Comparison of ENCODE assay signal across 14 cellular contexts in the genomic region with DNA sequence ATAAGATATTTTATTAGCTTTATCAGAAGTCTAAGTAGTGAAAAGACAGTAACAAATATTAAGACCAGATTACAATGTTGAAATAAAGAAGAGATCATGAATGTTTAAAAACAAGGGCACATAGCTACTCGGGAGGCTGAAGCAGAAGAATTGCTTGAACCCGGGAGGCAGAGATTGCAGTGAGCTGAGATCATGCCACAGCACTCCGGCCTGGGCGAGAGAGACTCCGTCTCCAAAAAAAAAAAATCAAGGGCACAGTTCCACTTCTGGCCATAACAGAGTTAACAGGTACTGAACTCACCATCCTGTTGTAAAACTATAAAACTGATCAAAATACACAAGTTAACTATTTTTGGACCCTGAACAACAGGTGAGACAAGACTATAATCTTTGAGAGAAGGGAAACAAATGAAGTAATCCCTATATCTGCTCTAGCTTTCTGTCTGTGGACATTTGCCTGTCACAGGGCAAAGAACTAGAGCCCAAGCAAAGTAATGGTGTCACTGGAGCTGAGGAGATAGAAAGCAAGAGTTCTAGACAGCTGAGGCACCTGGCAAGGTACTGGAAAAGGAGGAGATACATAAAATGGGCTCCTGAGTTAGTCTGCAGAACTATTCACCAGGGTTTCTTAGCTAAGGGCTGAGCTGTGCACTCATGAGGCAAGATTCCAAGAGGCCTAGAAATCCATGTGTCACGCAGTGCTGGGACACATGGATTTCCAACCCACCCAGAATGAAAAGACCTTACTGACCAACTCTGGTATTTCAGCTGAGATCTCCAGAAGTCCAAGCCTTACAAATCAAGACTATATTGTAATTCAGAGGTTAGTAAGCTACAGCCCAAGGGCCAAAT. TPM values are rescaled to one million over a fixed set of nuclear protein-coding genes. Genes with fewer than 3 reads are reported as not detected.
A peak's percentile ranks its signal among the peaks of the same experiment; 100 is the strongest.
DNase-seq lines count a peak whose midpoint lies in the region; ATAC-seq and TF ChIP-seq lines count a peak whose summit lies in the region.
"Had no signal": no experiment of that assay in that cellular context is flagged by ENCODE, and none has a peak within 500 bp of the region (broad histone marks: within the 10 kb centered on the region; RNA-seq: fewer than 3 reads in every experiment).

No MANE protein-coding gene starts in this region.

- H3K4me3 Mint-ChIP-seq in activated naive CD8-positive, alpha-beta T cell treated with anti-CD3 and anti-CD28 coated beads, Interleukin-2, amount 50 U/mL, for 24 hours = no peak overlapping the region
- H3K4me3 Mint-ChIP-seq in immature natural killer cell = no peak overlapping the region
- H3K4me3 Mint-ChIP-seq: T-helper 2 cell treated with Interferon-gamma antibody and Interleukin-4, amounts not matched to agents 5 μg/mL and 100 μg/mL, for 36 hours had no signal

- no peak for TF ChIP-seq CTCF in sigmoid colon (IDR thresholded peaks at IDR 0.05)

- no peak for ATAC-seq in activated naive CD8-positive, alpha-beta T cell treated with anti-CD3 and anti-CD28 coated beads, Interleukin-2, amount 50 U/mL, for 24 hours
- no peak for ATAC-seq in GM18867 (IDR thresholded peaks at IDR 0.05; ENCODE audit: unreplicated experiment)
- no peak for ATAC-seq in GM21515 (IDR thresholded peaks at IDR 0.05; ENCODE audit: unreplicated experiment)

- WGBS in sigmoid colon, 2 donors = 15 to 65% methylated on average over 6 of the region's 6 CpGs

- peaks cover 0 to 26% (median 7%) of the 10 kb centered on the region in 4 donors for H3K4me1 ChIP-seq in sigmoid colon
- H3K4me1 ChIP-seq: parathyroid adenoma, testis had no signal

- intact Hi-C loops in sigmoid colon (cut with DNase I) = no loop called here

- H3K9me3 ChIP-seq in sigmoid colon = no peaks in the 10 kb centered on the region
- H3K9me3 ChIP-seq: testis had no signal

- no peak for TF ChIP-seq POLR2A in sigmoid colon (IDR thresholded peaks at IDR 0.05)

- H3K27me3 Mint-ChIP-seq in activated naive CD8-positive, alpha-beta T cell treated with anti-CD3 and anti-CD28 coated beads, Interleukin-2, amount 50 U/mL, for 24 hours = no peaks in the 10 kb centered on the region
- H3K27me3 Mint-ChIP-seq in immature natural killer cell (ENCODE audit: low read depth in 3 of 3) = peaks cover 0 to 1% (median 0%) of the 10 kb centered on the region in 3 donors

- no peaks in the 10 kb centered on the region for H3K27me3 ChIP-seq in sigmoid colon
- H3K27me3 ChIP-seq: testis had no signal

- H3K4me3 ChIP-seq in sigmoid colon = no peak overlapping the region
- H3K4me3 ChIP-seq: testis had no signal

- no peak for TF ChIP-seq EP300 in sigmoid colon (IDR thresholded peaks at IDR 0.05)

- in situ Hi-C loops in G401 (cut with HindIII; ENCODE audit: low sequenced_read_pairs) = no loop called here

- DNase-seq in G401 (ENCODE audit: low spot score) (peak; percentile 54), immature natural killer cell (no peak), sigmoid colon (no peak), substantia nigra (lab: John Stamatoyannopoulos, UW) (no peak)
- no peak for DNase-seq in activated naive CD8-positive, alpha-beta T cell treated with anti-CD3 and anti-CD28 coated beads, Interleukin-2, amount 50 U/mL, for 24 hours
- DNase-seq: activated CD4-positive, alpha-beta T cell treated with anti-CD3 and anti-CD28 coated beads, Interleukin-2, amount 50 U/mL, for 1 hour; NCI-H1930; NCI-H69; RPMI8226; testis had no signal

- H3K27ac ChIP-seq in sigmoid colon (peak overlapping the region; percentile 0 to 61 (median 25)), substantia nigra (ENCODE audit: low read depth, low read length, poor library complexity, severe bottlenecking) (no peak overlapping the region)
- H3K27ac ChIP-seq: parathyroid adenoma, testis had no signal

- H3K4me1 Mint-ChIP-seq in activated naive CD8-positive, alpha-beta T cell treated with anti-CD3 and anti-CD28 coated beads, Interleukin-2, amount 50 U/mL, for 24 hours = peaks cover 11% of the 10 kb centered on the region
- H3K4me1 Mint-ChIP-seq in immature natural killer cell = peaks cover 6 to 47% of the 10 kb centered on the region in 2 donors

- peak overlapping the region; percentile 70 for H3K27ac Mint-ChIP-seq in activated naive CD8-positive, alpha-beta T cell treated with anti-CD3 and anti-CD28 coated beads, Interleukin-2, amount 50 U/mL, for 24 hours
- peak overlapping the region in 4 of 6 donors; percentile 51 to 77 (median 70) for H3K27ac Mint-ChIP-seq in immature natural killer cell
- H3K27ac Mint-ChIP-seq: T-helper 2 cell treated with Interferon-gamma antibody and Interleukin-4, amounts not matched to agents 5 μg/mL and 100 μg/mL, for 36 hours had no signal

- H3K36me3 ChIP-seq in sigmoid colon = peaks cover 0 to 73% (median 35%) of the 10 kb centered on the region in 4 donors

- no peaks in the 10 kb centered on the region for H3K9me3 Mint-ChIP-seq in activated naive CD8-positive, alpha-beta T cell treated with anti-CD3 and anti-CD28 coated beads, Interleukin-2, amount 50 U/mL, for 24 hours
- H3K9me3 Mint-ChIP-seq in immature natural killer cell = no peaks in the 10 kb centered on the region
- H3K9me3 Mint-ChIP-seq: T-helper 2 cell treated with Interferon-gamma antibody and Interleukin-4, amounts not matched to agents 5 μg/mL and 100 μg/mL, for 36 hours had no signal

- peaks cover 37% of the 10 kb centered on the region for H3K36me3 Mint-ChIP-seq in activated naive CD8-positive, alpha-beta T cell treated with anti-CD3 and anti-CD28 coated beads, Interleukin-2, amount 50 U/mL, for 24 hours (ENCODE audit: low read depth)
- H3K36me3 Mint-ChIP-seq in immature natural killer cell = peaks cover 6 to 56% (median 32%) of the 10 kb centered on the region in 3 donors

RNA-seq across cellular contexts. Expression of gene MMADHC, which starts 15.2 kb away (rescaled TPM):
- 769 and 813 TPM in 2 replicates for total RNA-seq in G401 (2014; rRNA removed; shearing (Covaris generic))
- polyA plus RNA-seq in immature natural killer cell (100 to 1,000 TPM in 2 of 3 donors, 10 to 100 TPM in 1; 97.5 to 191 (median 130) TPM), sigmoid colon (100 to 1,000 TPM in 2 of 3 donors, 10 to 100 TPM in 1; 71.6 to 175 (median 127) TPM)
- 100 to 1,000 TPM in 3 of 4 donors, 10 to 100 TPM in 1; 77.8 to 172 (median 138) TPM for total RNA-seq in sigmoid colon
